In genomic region chr9:33763709-33764108, GRCh38 we compare ENCODE assay signal across 7 cellular contexts. TPM values are rescaled to one million over a fixed set of nuclear protein-coding genes. Genes with fewer than 3 reads are reported as not detected.
"Had no signal": no experiment of that assay in that cellular context is flagged by ENCODE, and none has a peak within 500 bp of the region (broad histone marks: within the 10 kb centered on the region; RNA-seq: fewer than 3 reads in every experiment).

No MANE protein-coding gene starts in this region.

RNA-seq across cellular contexts. Expression of gene PRSS3, which starts 31.7 kb away (rescaled TPM):
- total RNA-seq: activated naive CD8-positive, alpha-beta T cell treated with anti-CD3 and anti-CD28 coated beads for 36 hours; aorta; cardiac septum; mesenteric fat pad; osteocyte; urinary bladder had no signal
- polyA plus RNA-seq: neural cell had no signal
